ENCODE assay signal across 11 cellular contexts in the genomic region with DNA sequence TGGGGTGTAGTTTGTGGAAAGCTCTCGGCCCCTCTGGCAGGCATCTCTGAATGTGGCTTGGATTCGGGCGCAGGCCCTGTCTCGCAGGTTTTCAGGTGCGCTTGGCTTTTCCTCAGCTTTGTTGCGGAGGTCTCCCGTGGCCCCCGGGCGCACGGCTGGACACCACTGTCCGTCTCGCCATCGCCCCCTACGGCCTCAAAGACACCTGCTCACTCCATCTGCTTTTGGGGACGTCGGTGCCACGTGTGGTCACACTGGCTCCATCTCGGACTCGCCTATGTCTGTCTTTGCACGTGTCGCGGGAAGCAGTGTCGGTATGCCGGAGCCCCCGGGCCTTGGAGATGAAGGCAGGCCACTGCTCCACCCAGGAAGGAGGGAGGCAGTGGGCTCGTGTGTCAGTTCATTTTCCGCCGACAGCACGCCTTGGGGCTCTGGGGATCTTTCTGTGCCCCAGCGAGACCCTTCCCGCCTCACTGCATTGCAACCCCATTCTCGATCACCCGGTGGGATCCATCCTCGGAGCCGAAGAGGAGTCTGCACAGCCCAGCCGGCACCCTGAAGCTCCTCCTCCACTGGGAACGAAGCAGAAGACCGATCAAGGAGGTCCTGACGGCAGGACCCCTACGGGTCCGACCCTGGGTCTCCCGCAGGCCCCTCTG. TPM values are rescaled to one million over a fixed set of nuclear protein-coding genes. Genes with fewer than 3 reads are reported as not detected.
A peak's percentile ranks its signal among the peaks of the same experiment; 100 is the strongest.
DNase-seq lines count a peak whose midpoint lies in the region; ATAC-seq and TF ChIP-seq lines count a peak whose summit lies in the region.
"Had no signal": no experiment of that assay in that cellular context is flagged by ENCODE, and none has a peak within 500 bp of the region (broad histone marks: within the 10 kb centered on the region; RNA-seq: fewer than 3 reads in every experiment).

No MANE protein-coding gene starts in this region.

- H3K4me3 ChIP-seq in BE2C (ENCODE audit: low read depth, low read length) (peak overlapping the region; percentile 47), left ventricle myocardium inferior (peak overlapping the region; percentile 77), sigmoid colon (peak overlapping the region; percentile 37 to 70 (median 54))
- H3K4me3 ChIP-seq: SJSA1 had no signal

- H3K36me3 ChIP-seq in BE2C (no peaks in the 10 kb centered on the region), left ventricle myocardium inferior (no peaks in the 10 kb centered on the region), sigmoid colon (no peaks in the 10 kb centered on the region)
- H3K36me3 ChIP-seq: SJSA1 had no signal

- no peak for ATAC-seq in stimulated activated naive CD8-positive, alpha-beta T cell treated with anti-CD3 and anti-CD28 coated beads, Interleukin-15, Interleukin-2, amounts not matched to agents 100 U/mL and 50 U/mL, for 24 hours
- ATAC-seq in GM21717 (IDR thresholded peaks at IDR 0.05; ENCODE audit: unreplicated experiment) = no peak
- ATAC-seq in HG02981 (IDR thresholded peaks at IDR 0.05; ENCODE audit: unreplicated experiment) = no peak

- no peak for TF ChIP-seq POLR2A in sigmoid colon (IDR thresholded peaks at IDR 0.05)

- intact Hi-C loops in left ventricle myocardium inferior (cut with micrococcal nuclease) = no loop called here
- intact Hi-C loops in sigmoid colon (cut with DNase I) = no loop called here

- H3K27ac ChIP-seq in angular gyrus (ENCODE audit: low read depth, low read length) = peak overlapping the region; percentile 10
- no peak overlapping the region for H3K27ac ChIP-seq in left ventricle myocardium inferior (replicated peaks)
- peak overlapping the region in 1 of 4 donors; percentile 26 for H3K27ac ChIP-seq in sigmoid colon
- H3K27ac ChIP-seq: SJSA1 had no signal

- H3K27me3 ChIP-seq in BE2C = no peaks in the 10 kb centered on the region
- H3K27me3 ChIP-seq in left ventricle myocardium inferior (ENCODE audit: low read depth) = no peaks in the 10 kb centered on the region
- no peaks in the 10 kb centered on the region for H3K27me3 ChIP-seq in sigmoid colon
- H3K27me3 ChIP-seq: SJSA1 had no signal

- 0 out of 2 replicates have a peak, but pooled peaks cover 3% of the 10 kb centered on the region for H3K9me3 ChIP-seq in BE2C
- H3K9me3 ChIP-seq in left ventricle myocardium inferior (replicated peaks) = no peaks in the 10 kb centered on the region
- H3K9me3 ChIP-seq in sigmoid colon = peaks cover 0 to 4% (median 0%) of the 10 kb centered on the region in 4 donors

- WGBS in sigmoid colon, 2 donors = 72 to 83% methylated on average over 42 of the region's 42 CpGs

- H3K4me1 ChIP-seq in BE2C (no peaks in the 10 kb centered on the region), left ventricle myocardium inferior (peaks cover 9% of the 10 kb centered on the region), sigmoid colon (peaks cover 0 to 11% (median 4%) of the 10 kb centered on the region in 4 donors)
- H3K4me1 ChIP-seq: SJSA1 had no signal

- no peak for TF ChIP-seq CTCF in BE2C (IDR thresholded peaks at IDR 0.05; ENCODE audit: low read depth, low read length)
- no peak for TF ChIP-seq CTCF in left ventricle myocardium inferior (IDR thresholded peaks at IDR 0.05; ENCODE audit: borderline replicate concordance)
- no peak for TF ChIP-seq CTCF in sigmoid colon (IDR thresholded peaks at IDR 0.05)

- no peak for TF ChIP-seq EP300 in sigmoid colon (IDR thresholded peaks at IDR 0.05)

- DNase-seq in BE2C (no peak), left ventricle myocardium inferior (no peak), sigmoid colon (no peak), occipital lobe (lab: John Stamatoyannopoulos, UW) (no peak)
- no peak for DNase-seq in stimulated activated naive CD8-positive, alpha-beta T cell treated with anti-CD3 and anti-CD28 coated beads, Interleukin-15, Interleukin-2, amounts not matched to agents 100 U/mL and 50 U/mL, for 24 hours
- DNase-seq: activated CD4-positive, alpha-beta T cell treated with anti-CD3 and anti-CD28 coated beads, Interleukin-2, amount 10 ng/mL, durations not matched to agents 24 days and 14 days; activated naive CD4-positive, alpha-beta T cell treated with anti-CD3 and anti-CD28 coated beads for 36 hours had no signal

RNA-seq across cellular contexts. Expression of a gene that starts 42.1 kb away (rescaled TPM):
- polyA plus RNA-seq in BE2C (2012; ENCODE audit: insufficient read depth, insufficient read length, low read depth) = 117 TPM
- total RNA-seq in left ventricle myocardium inferior = 30.4 TPM
- total RNA-seq in sigmoid colon = 10 to 100 TPM; 52.1 to 71.7 (median 57.5) TPM
- 10 to 100 TPM; 28.0 to 32.0 (median 30.0) TPM for polyA plus RNA-seq in sigmoid colon
- 86.9 TPM for total RNA-seq in occipital lobe

RNA-seq across cellular contexts. Expression of a gene that starts 42.5 kb away (rescaled TPM):
- 2.5 TPM for polyA plus RNA-seq in BE2C (2012; ENCODE audit: insufficient read depth, insufficient read length, low read depth)
- total RNA-seq in left ventricle myocardium inferior (4.4 TPM), sigmoid colon (1 to 10 TPM; 5.3 to 7.5 (median 6.8) TPM), occipital lobe (21.7 TPM)
- polyA plus RNA-seq in sigmoid colon = 1 to 10 TPM; 2.4 to 4.8 (median 2.5) TPM
